Comparison of ENCODE assay signal across 8 cellular contexts in the genomic region with DNA sequence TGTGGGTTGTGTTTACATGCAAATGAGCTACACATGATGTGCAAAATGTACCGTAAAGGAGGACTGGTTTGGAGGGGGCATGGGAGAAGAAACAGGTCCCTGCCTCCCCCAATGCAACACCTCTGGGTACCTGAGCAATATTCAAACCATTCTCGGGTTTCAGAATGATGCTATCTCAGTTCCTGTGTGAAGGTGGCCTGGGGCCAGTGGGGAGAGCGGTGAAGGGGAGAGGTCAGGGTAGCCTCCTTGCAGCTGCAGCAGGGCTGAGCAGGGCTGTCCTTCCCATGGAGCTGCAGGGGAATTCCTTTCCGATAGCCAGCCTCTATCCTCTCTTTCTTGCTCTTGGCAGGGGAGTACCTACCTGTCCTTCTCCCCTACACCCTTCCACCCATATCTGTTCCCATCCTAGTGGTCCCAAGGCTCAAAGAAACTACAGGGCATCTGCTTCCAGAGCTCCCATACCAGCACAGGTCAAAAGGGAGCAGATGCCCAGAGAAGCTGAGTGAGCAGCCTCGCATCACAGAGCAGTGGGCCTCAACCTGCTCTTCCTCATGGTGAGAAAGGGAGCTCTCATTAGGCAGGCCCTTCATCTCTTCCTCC. TPM values are rescaled to one million over a fixed set of nuclear protein-coding genes. Genes with fewer than 3 reads are reported as not detected.
DNase-seq lines count a peak whose midpoint lies in the region; ATAC-seq, FAIRE-seq and TF ChIP-seq lines count a peak whose summit lies in the region.
"Had no signal": no experiment of that assay in that cellular context is flagged by ENCODE, and none has a peak within 500 bp of the region (broad histone marks: within the 10 kb centered on the region; RNA-seq: fewer than 3 reads in every experiment).

No MANE protein-coding gene starts in this region.

- no peak for FAIRE-seq in frontal cortex (lab: Jason Lieb, UNC)
- FAIRE-seq: keratinocyte had no signal

- no peaks in the 10 kb centered on the region for H3K9me3 ChIP-seq in lower lobe of right lung

- TF ChIP-seq CTCF in lower lobe of right lung (IDR thresholded peaks at IDR 0.05), result no peak

- peak overlapping the region; percentile 18 for H3K27ac ChIP-seq in lower lobe of right lung

- intact Hi-C loops in lower lobe of right lung (cut with DNase I), result no loop called here

- peak; percentile 68 for DNase-seq in RPMI8226
- no peak for DNase-seq in lower lobe of right lung
- DNase-seq in frontal cortex (ENCODE audit: low spot score in 2 of 2), result no peak
- no peak for DNase-seq in NCI-H1694 treated with DMSO at 0.1 percent for 48 hours (lab: John Stamatoyannopoulos, UW)
- DNase-seq in hepatic stellate cell (ENCODE audit: low spot score), result no peak

- peak overlapping the region; percentile 22 for H3K4me3 ChIP-seq in lower lobe of right lung

- H3K4me1 ChIP-seq in lower lobe of right lung, result peaks cover 86% of the 10 kb centered on the region

- H3K36me3 ChIP-seq in lower lobe of right lung, result peaks cover 13% of the 10 kb centered on the region

- H3K27me3 ChIP-seq in lower lobe of right lung (ENCODE audit: low read depth), result no peaks in the 10 kb centered on the region

- peak; percentile 63 for ATAC-seq in GM18870 (IDR thresholded peaks at IDR 0.05; ENCODE audit: unreplicated experiment)
- ATAC-seq in HG02571 (IDR thresholded peaks at IDR 0.05; ENCODE audit: unreplicated experiment), result peak; percentile 58
- no peak for ATAC-seq in lower lobe of right lung

RNA-seq across cellular contexts. Expression of gene MEF2D, which starts 11.9 kb away (rescaled TPM):
- 51.0 TPM for total RNA-seq in lower lobe of right lung
- total RNA-seq in frontal cortex, result 4.9 TPM

Comparison
In these comparisons a context has a peak if more than half of its experiments do, and no peak if none do; other contexts are left out.
1. ATAC-seq: peak in GM18870 (single experiment) and HG02571 (single experiment); none in lower lobe of right lung (0 of 2).